ENCODE assay signal across 14 cellular contexts in the genomic region with DNA sequence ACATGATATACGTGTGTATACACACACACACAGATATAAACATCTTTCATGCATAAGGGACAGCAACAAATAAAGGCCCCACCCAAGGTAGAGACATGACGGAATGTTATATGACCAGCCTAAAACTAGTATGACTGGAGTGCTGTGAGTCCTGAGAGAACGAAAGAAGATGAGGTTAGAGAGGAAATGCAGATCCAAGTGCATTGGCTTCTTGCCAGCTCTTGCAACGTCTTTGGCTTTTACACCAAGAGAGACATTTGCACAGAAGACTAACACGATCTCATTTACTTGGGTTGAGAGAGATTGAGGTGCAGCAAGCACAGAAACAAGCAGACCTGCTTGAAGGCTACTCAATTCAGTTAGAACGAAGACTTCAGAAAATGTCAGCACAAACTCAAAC. TPM values are rescaled to one million over a fixed set of nuclear protein-coding genes. Genes with fewer than 3 reads are reported as not detected.
DNase-seq lines count a peak whose midpoint lies in the region; ATAC-seq lines count a peak whose summit lies in the region.
"Had no signal": no experiment of that assay in that cellular context is flagged by ENCODE, and none has a peak within 500 bp of the region (broad histone marks: within the 10 kb centered on the region; RNA-seq: fewer than 3 reads in every experiment).

No MANE protein-coding gene starts in this region.

- H3K4me1 ChIP-seq in Karpas-422 (ENCODE audit: low read length), result no peaks in the 10 kb centered on the region
- no peaks in the 10 kb centered on the region for H3K4me1 ChIP-seq in right cardiac atrium (ENCODE audit: control insufficient read depth, insufficient read depth, low read length)
- H3K4me1 ChIP-seq: SJCRH30 had no signal

- no peak overlapping the region for H3K9ac ChIP-seq in Karpas-422 (ENCODE audit: low read length)

- no peaks in the 10 kb centered on the region for H3K27me3 ChIP-seq in Karpas-422 (ENCODE audit: low read length)
- no peaks in the 10 kb centered on the region for H3K27me3 ChIP-seq in right cardiac atrium (ENCODE audit: control insufficient read depth, insufficient read depth)
- H3K27me3 ChIP-seq: neutrophil, SJCRH30 had no signal

- H4K20me1 ChIP-seq in Karpas-422 (ENCODE audit: insufficient read depth, low read depth, low read length), result no peaks in the 10 kb centered on the region

- H2AFZ ChIP-seq in Karpas-422 (ENCODE audit: low read length), result no peak overlapping the region

- H3K9me3 ChIP-seq in Karpas-422 (ENCODE audit: low read length) (no peaks in the 10 kb centered on the region; the same call in 1 of the 2 replicates), right cardiac atrium (ENCODE audit: control insufficient read depth, low read length) (peaks cover 2% of the 10 kb centered on the region)
- H3K9me3 ChIP-seq: neutrophil, SJCRH30 had no signal

- WGBS in right cardiac atrium, result 17% methylated on average over 6 of the region's 6 CpGs

- H3K27ac ChIP-seq in Karpas-422 (ENCODE audit: low read length) (no peak overlapping the region), right cardiac atrium (ENCODE audit: low read length) (no peak overlapping the region)
- H3K27ac ChIP-seq: neutrophil, SJCRH30 had no signal

- in situ Hi-C loops in SK-MEL-5 (cut with HindIII; ENCODE audit: low pct_unique_long_range_greater_than_20kb, low sequenced_read_pairs), result no loop called here

- DNase-seq in COR-L47 (lab: John Stamatoyannopoulos, UW) (peak; percentile 23), Karpas-422 (peak; percentile 46), SK-MEL-5 (ENCODE audit: low read depth, low spot score) (peak; percentile 47), right cardiac atrium (peak in 2 of 3 donors; percentile 34), dermis blood vessel endothelial cell (no peak), pons (ENCODE audit: low spot score) (no peak), left lobe of liver (ENCODE audit: low spot score) (no peak)
- DNase-seq: activated CD4-positive, alpha-beta memory T cell treated with anti-CD3 and anti-CD28 coated beads for 36 hours; activated naive CD8-positive, alpha-beta T cell treated with anti-CD3 and anti-CD28 coated beads, Interleukin-2, amount 10 ng/mL, durations not matched to agents 7 days and 5 days; KG1; stimulated activated naive B cell treated with anti-CD40 and anti-IgM and Interleukin-4, amounts not matched to agents 10 μg/mL and 1 μg/mL and 100 μg/mL, for 72 hours had no signal

- no peak overlapping the region for H3K4me2 ChIP-seq in Karpas-422 (ENCODE audit: low read depth, low read length, poor library complexity, severe bottlenecking)

- peak in 1 of 2 donors; percentile 37 for ATAC-seq in right cardiac atrium
- no peak for ATAC-seq in HG03565 (IDR thresholded peaks at IDR 0.05; ENCODE audit: unreplicated experiment)
- ATAC-seq in left lobe of liver, result no peak
- ATAC-seq: stimulated activated naive B cell treated with anti-CD40 and anti-IgM and Interleukin-4, amounts not matched to agents 10 μg/mL and 1 μg/mL and 100 μg/mL, for 72 hours had no signal

- intact Hi-C loops in right cardiac atrium (cut with DNase I), result no loop called here

- H3K36me3 ChIP-seq in Karpas-422 (ENCODE audit: insufficient read depth, low read length), result no peaks in the 10 kb centered on the region
- H3K36me3 ChIP-seq: neutrophil, SJCRH30 had no signal

- no peaks in the 10 kb centered on the region for H3K9me2 ChIP-seq in Karpas-422 (replicated peaks; ENCODE audit: insufficient read depth, low read length)

- H3K79me2 ChIP-seq in Karpas-422 (ENCODE audit: low read length), result no peaks in the 10 kb centered on the region

- H3K4me3 ChIP-seq in Karpas-422 (ENCODE audit: low read length) (no peak overlapping the region), right cardiac atrium (ENCODE audit: low read length) (no peak overlapping the region)
- H3K4me3 ChIP-seq: SJCRH30 had no signal

RNA-seq across cellular contexts. Expression of a gene that starts 23.0 kb away (rescaled TPM):
- not detected in 2 replicates for total RNA-seq in Karpas-422 (2014; rRNA removed; shearing (Covaris generic); ENCODE audit: low replicate concordance)
- total RNA-seq in SK-MEL-5 (2014; rRNA removed; shearing (Covaris generic)), result 0.34 and 0.45 TPM in 2 replicates
- 0.71 and 0.90 TPM in 2 replicates for polyA plus RNA-seq in SK-MEL-5 (2015; cell fraction: cytosol; rRNA removed)
- polyA plus RNA-seq in SK-MEL-5 (2015; cell fraction: nucleus; rRNA removed), result 1.3 and 1.5 TPM in 2 replicates
- total RNA-seq in right cardiac atrium, result 1 to 10 TPM in 1 of 4 donors, under 1 TPM in 3; 0.47 to 1.4 (median 0.78) TPM
- 0.97 TPM for polyA plus RNA-seq in right cardiac atrium
- not detected in 2 replicates for total RNA-seq in dermis blood vessel endothelial cell
- total RNA-seq in left lobe of liver, result not detected
- total RNA-seq: activated CD4-positive, alpha-beta memory T cell treated with anti-CD3 and anti-CD28 coated beads for 36 hours; activated naive CD8-positive, alpha-beta T cell treated with anti-CD3 and anti-CD28 coated beads, Interleukin-2, amount 10 ng/mL, durations not matched to agents 7 days and 5 days; SJCRH30 had no signal

Comparison
In these comparisons a context has a peak if more than half of its experiments do, and no peak if none do; other contexts are left out.
1. DNase-seq: peak in COR-L47 (single experiment), Karpas-422 (single experiment), SK-MEL-5 (single experiment) and right cardiac atrium (2 of 3); none in dermis blood vessel endothelial cell (single experiment), pons (single experiment) and left lobe of liver (single experiment).